8 cellular contexts compared by ENCODE assay signal in genomic region chr1:61588736-61589381, GRCh38.
DNase-seq lines count a peak whose midpoint lies in the region; ATAC-seq and TF ChIP-seq lines count a peak whose summit lies in the region.

No MANE protein-coding gene starts in this region.

- no peaks in the 10 kb centered on the region for H3K36me3 Mint-ChIP-seq in CD8-positive, alpha-beta T cell
- no peaks in the 10 kb centered on the region for H3K36me3 Mint-ChIP-seq in endothelial cell (ENCODE audit: low read depth, unreplicated experiment)
- no peaks in the 10 kb centered on the region for H3K36me3 Mint-ChIP-seq in natural killer cell treated with Interleukin-12 subunit alpha and Interleukin-12 subunit beta and Interleukin-15 and Interleukin-18, amount 100 ng/mL, for 72 hours
- no peaks in the 10 kb centered on the region for H3K36me3 Mint-ChIP-seq in type B pancreatic cell

- no peaks in the 10 kb centered on the region for H3K36me3 ChIP-seq in CD8-positive, alpha-beta T cell (ENCODE audit: insufficient read depth, low read length)

- H3K27ac Mint-ChIP-seq in CD8-positive, alpha-beta T cell: no peak overlapping the region
- H3K27ac Mint-ChIP-seq in endothelial cell (ENCODE audit: unreplicated experiment) (no peak overlapping the region), type B pancreatic cell (peak overlapping the region; percentile 70)
- no peak overlapping the region for H3K27ac Mint-ChIP-seq in natural killer cell treated with Interleukin-12 subunit alpha and Interleukin-12 subunit beta and Interleukin-15 and Interleukin-18, amount 100 ng/mL, for 72 hours

- peak; percentile 62 for TF ChIP-seq CTCF in CD8-positive, alpha-beta T cell (IDR thresholded peaks at IDR 0.05)
- TF ChIP-seq CTCF in endothelial cell (IDR thresholded peaks at IDR 0.05; ENCODE audit: unreplicated experiment) (peak; percentile 82), type B pancreatic cell (conservative IDR thresholded peaks at IDR 0.05) (peak; percentile 89)

- intact Hi-C loops in CD8-positive, alpha-beta T cell (cut with DNase I, micrococcal nuclease): loop anchor here (2.0 to 10.0 kb wide), 3 partner anchors 264 to 1614 kb away; no protein-coding TSS in a partner anchor

- no peaks in the 10 kb centered on the region for H3K9me3 ChIP-seq in CD8-positive, alpha-beta T cell (ENCODE audit: low read length)

- no peaks in the 10 kb centered on the region for H3K27me3 ChIP-seq in CD8-positive, alpha-beta T cell (ENCODE audit: insufficient read depth, low read length)

- peaks cover 10% of the 10 kb centered on the region for H3K27me3 Mint-ChIP-seq in CD8-positive, alpha-beta T cell (ENCODE audit: low read depth)
- H3K27me3 Mint-ChIP-seq in endothelial cell (ENCODE audit: unreplicated experiment) (peaks cover 3% of the 10 kb centered on the region), type B pancreatic cell (peaks cover 18% of the 10 kb centered on the region)
- peaks cover 7 to 13% of the 10 kb centered on the region in 2 donors for H3K27me3 Mint-ChIP-seq in natural killer cell treated with Interleukin-12 subunit alpha and Interleukin-12 subunit beta and Interleukin-15 and Interleukin-18, amount 100 ng/mL, for 72 hours

- no peak overlapping the region for H3K4me3 ChIP-seq in CD8-positive, alpha-beta T cell (ENCODE audit: low read depth, low read length)

- no peak overlapping the region for H3K4me3 Mint-ChIP-seq in CD8-positive, alpha-beta T cell
- no peak overlapping the region for H3K4me3 Mint-ChIP-seq in endothelial cell (ENCODE audit: unreplicated experiment)
- no peak overlapping the region for H3K4me3 Mint-ChIP-seq in natural killer cell treated with Interleukin-12 subunit alpha and Interleukin-12 subunit beta and Interleukin-15 and Interleukin-18, amount 100 ng/mL, for 72 hours
- peak overlapping the region; percentile 61 for H3K4me3 Mint-ChIP-seq in type B pancreatic cell

- H3K9me3 Mint-ChIP-seq in CD8-positive, alpha-beta T cell: no peaks in the 10 kb centered on the region
- H3K9me3 Mint-ChIP-seq in endothelial cell (ENCODE audit: unreplicated experiment): no peaks in the 10 kb centered on the region
- H3K9me3 Mint-ChIP-seq in natural killer cell treated with Interleukin-12 subunit alpha and Interleukin-12 subunit beta and Interleukin-15 and Interleukin-18, amount 100 ng/mL, for 72 hours: no peaks in the 10 kb centered on the region
- H3K9me3 Mint-ChIP-seq in type B pancreatic cell: no peaks in the 10 kb centered on the region

- H3K4me1 ChIP-seq in CD8-positive, alpha-beta T cell (ENCODE audit: insufficient read depth, low read length): no peaks in the 10 kb centered on the region

- peak; percentile 69 for ATAC-seq in CD8-positive, alpha-beta T cell
- peak; percentile 98 for ATAC-seq in GM19438 (IDR thresholded peaks at IDR 0.05; ENCODE audit: low read depth, unreplicated experiment)
- peak; percentile 80 for ATAC-seq in HG03558 (IDR thresholded peaks at IDR 0.05; ENCODE audit: extremely low read depth, unreplicated experiment)
- ATAC-seq in natural killer cell treated with Interleukin-12 subunit alpha and Interleukin-12 subunit beta and Interleukin-15 and Interleukin-18, amount 100 ng/mL, for 72 hours: peak; percentile 70 to 74

- peak; percentile 14 to 57 (median 34) for DNase-seq in CD8-positive, alpha-beta T cell
- DNase-seq in NCI-H748 (lab: John Stamatoyannopoulos, UW; ENCODE audit: unreplicated experiment) (peak; percentile 78), endothelial cell (ENCODE audit: low spot score) (peak; percentile 72), type B pancreatic cell (ENCODE audit: extremely low spot score, unreplicated experiment) (no peak)
- peak; percentile 71 to 75 for DNase-seq in activated CD4-positive, alpha-beta T cell treated with anti-CD3 and anti-CD28 coated beads, Interleukin-2, amount 50 U/mL, for 48 hours
- no peak for DNase-seq in natural killer cell treated with Interleukin-12 subunit alpha and Interleukin-12 subunit beta and Interleukin-15 and Interleukin-18, amount 100 ng/mL, for 72 hours (ENCODE audit: low spot score)

- CTCF ChIA-PET in CD8-positive, alpha-beta T cell (lab: Charles Lee): interaction anchor here (0.7 to 2.9 kb wide), 11 partner anchors 9 to 610 kb away, joined by 3 to 12 read pairs (median 4); no protein-coding TSS in a partner anchor

- POLR2A ChIA-PET in CD8-positive, alpha-beta T cell (lab: Charles Lee): no interaction called here

- H3K4me1 Mint-ChIP-seq in CD8-positive, alpha-beta T cell (ENCODE audit: low read depth): no peaks in the 10 kb centered on the region
- H3K4me1 Mint-ChIP-seq in endothelial cell (ENCODE audit: unreplicated experiment): no peaks in the 10 kb centered on the region
- no peaks in the 10 kb centered on the region for H3K4me1 Mint-ChIP-seq in natural killer cell treated with Interleukin-12 subunit alpha and Interleukin-12 subunit beta and Interleukin-15 and Interleukin-18, amount 100 ng/mL, for 72 hours (ENCODE audit: low read depth in 2 of 2)
- peaks cover 19% of the 10 kb centered on the region for H3K4me1 Mint-ChIP-seq in type B pancreatic cell (ENCODE audit: unreplicated experiment)

- H3K27ac ChIP-seq in CD8-positive, alpha-beta T cell (ENCODE audit: low read depth, low read length): no peak overlapping the region

Comparison
In these comparisons a context has a peak if more than half of its experiments do, and no peak if none do; other contexts are left out.
1. DNase-seq: peak in CD8-positive, alpha-beta T cell (7 of 7), NCI-H748 (single experiment), activated CD4-positive, alpha-beta T cell treated with anti-CD3 and anti-CD28 coated beads, Interleukin-2, amount 50 U/mL, for 48 hours (2 of 2) and endothelial cell (single experiment); none in natural killer cell treated with Interleukin-12 subunit alpha and Interleukin-12 subunit beta and Interleukin-15 and Interleukin-18, amount 100 ng/mL, for 72 hours (single experiment) and type B pancreatic cell (single experiment).
2. Peak in every context shown above with its lines, with median percentiles within 50 percentile points of each other: ATAC-seq and CTCF ChIP-seq.